9 cellular contexts compared by ENCODE assay signal in genomic region chr16:71467810-71468209, GRCh38. TPM values are rescaled to one million over a fixed set of nuclear protein-coding genes. Genes with fewer than 3 reads are reported as not detected.
DNase-seq lines count a peak whose midpoint lies in the region; ATAC-seq and TF ChIP-seq lines count a peak whose summit lies in the region.
"Had no signal": no experiment of that assay in that cellular context is flagged by ENCODE, and none has a peak within 500 bp of the region (broad histone marks: within the 10 kb centered on the region; RNA-seq: fewer than 3 reads in every experiment).

No MANE protein-coding gene starts in this region.

- H3K4me3 Mint-ChIP-seq in CD4-positive, CD25-positive, alpha-beta regulatory T cell = no peak overlapping the region

- TF ChIP-seq CTCF in left lung (IDR thresholded peaks at IDR 0.05) = no peak

- peak overlapping the region in 1 of 3 donors; percentile 23 for H3K27ac Mint-ChIP-seq in CD4-positive, CD25-positive, alpha-beta regulatory T cell

- H3K36me3 ChIP-seq in CD4-positive, CD25-positive, alpha-beta regulatory T cell (ENCODE audit: control insufficient read depth, insufficient read depth, low read length) = no peaks in the 10 kb centered on the region
- H3K36me3 ChIP-seq in left lung = no peaks in the 10 kb centered on the region

- DNase-seq in CD4-positive, CD25-positive, alpha-beta regulatory T cell = peak; percentile 17 to 45 (median 26)
- DNase-seq in M059J (ENCODE audit: low read depth) (peak; percentile 41), left lung (no peak), C1 segment of cervical spinal cord (lab: John Stamatoyannopoulos, UW) (no peak), NCI-H510A treated with DMSO at 0.1 percent for 48 hours (lab: John Stamatoyannopoulos, UW) (no peak)
- DNase-seq in activated T-helper 9 cell treated with anti-CD3 and anti-CD28 coated beads, Interleukin-2, amount 50 U/mL, for 16 hours (ENCODE audit: low read depth) = peak; percentile 10

- no peaks in the 10 kb centered on the region for H3K9me3 Mint-ChIP-seq in CD4-positive, CD25-positive, alpha-beta regulatory T cell

- H3K4me1 Mint-ChIP-seq in CD4-positive, CD25-positive, alpha-beta regulatory T cell = peaks cover 0 to 7% (median 2%) of the 10 kb centered on the region in 4 donors

- no peaks in the 10 kb centered on the region for H3K27me3 Mint-ChIP-seq in CD4-positive, CD25-positive, alpha-beta regulatory T cell

- no peak for ATAC-seq in CD4-positive, CD25-positive, alpha-beta regulatory T cell (ENCODE audit: low read depth in 2 of 2)
- ATAC-seq in left lung (peak; percentile 79), GM19397 (IDR thresholded peaks at IDR 0.05; ENCODE audit: unreplicated experiment) (no peak), GM18511 (IDR thresholded peaks at IDR 0.05; ENCODE audit: unreplicated experiment) (no peak)

- intact Hi-C loops in left lung (cut with DNase I) = no loop called here

- H3K27me3 ChIP-seq in CD4-positive, CD25-positive, alpha-beta regulatory T cell (ENCODE audit: control insufficient read depth, insufficient read depth, low read length) = no peaks in the 10 kb centered on the region
- H3K27me3 ChIP-seq in left lung = no peaks in the 10 kb centered on the region

- no peaks in the 10 kb centered on the region for H3K9me3 ChIP-seq in CD4-positive, CD25-positive, alpha-beta regulatory T cell (ENCODE audit: control insufficient read depth in 2 of 2, low read length in 2 of 2)
- H3K9me3 ChIP-seq in left lung = no peaks in the 10 kb centered on the region

- no peaks in the 10 kb centered on the region for H3K4me1 ChIP-seq in CD4-positive, CD25-positive, alpha-beta regulatory T cell (ENCODE audit: control insufficient read depth, insufficient read depth, low read length, poor library complexity, severe bottlenecking)
- H3K4me1 ChIP-seq in left lung = peaks cover under 1 to 2% of the 10 kb centered on the region in 2 donors

- H3K4me3 ChIP-seq in CD4-positive, CD25-positive, alpha-beta regulatory T cell (ENCODE audit: low read depth, low read length) = no peak overlapping the region
- H3K4me3 ChIP-seq in left lung = no peak overlapping the region

- no peak overlapping the region for H3K27ac ChIP-seq in CD4-positive, CD25-positive, alpha-beta regulatory T cell (ENCODE audit: insufficient read depth, low read length, poor library complexity, severe bottlenecking)
- H3K27ac ChIP-seq in left lung = no peak overlapping the region
- H3K27ac ChIP-seq: VCaP had no signal

- H3K36me3 Mint-ChIP-seq in CD4-positive, CD25-positive, alpha-beta regulatory T cell = peaks cover 6% of the 10 kb centered on the region

RNA-seq across cellular contexts. Expression of gene ZNF23, which starts 5.8 kb away (rescaled TPM):
- total RNA-seq in CD4-positive, CD25-positive, alpha-beta regulatory T cell = 5.3 TPM
- polyA plus RNA-seq in CD4-positive, CD25-positive, alpha-beta regulatory T cell = 1 to 10 TPM; 4.0 to 6.2 (median 5.8) TPM
- total RNA-seq in M059J (2014; rRNA removed; shearing (Covaris generic)) = 9.2 and 10.6 TPM in 2 replicates
- total RNA-seq in left lung = 1 to 10 TPM; 6.8 to 7.8 TPM

RNA-seq across cellular contexts. Expression of gene ZNF19, which starts 21.3 kb away (rescaled TPM):
- total RNA-seq in CD4-positive, CD25-positive, alpha-beta regulatory T cell = 5.9 TPM
- 1 to 10 TPM; 1.7 to 5.1 (median 2.4) TPM for polyA plus RNA-seq in CD4-positive, CD25-positive, alpha-beta regulatory T cell
- total RNA-seq in M059J (2014; rRNA removed; shearing (Covaris generic)) = 2.0 and 5.3 TPM in 2 replicates
- total RNA-seq in left lung = 1 to 10 TPM; 6.9 to 7.6 TPM

RNA-seq across cellular contexts. Expression of gene TLE7, which starts 26.0 kb away (rescaled TPM):
- total RNA-seq in CD4-positive, CD25-positive, alpha-beta regulatory T cell = not detected
- polyA plus RNA-seq in CD4-positive, CD25-positive, alpha-beta regulatory T cell = not detected
- not detected in 2 replicates for total RNA-seq in M059J (2014; rRNA removed; shearing (Covaris generic))
- total RNA-seq in left lung = not detected

RNA-seq across cellular contexts. Expression of gene CHST4, which starts 58.4 kb away (rescaled TPM):
- total RNA-seq in CD4-positive, CD25-positive, alpha-beta regulatory T cell = not detected
- not detected for polyA plus RNA-seq in CD4-positive, CD25-positive, alpha-beta regulatory T cell
- total RNA-seq in M059J (2014; rRNA removed; shearing (Covaris generic)) = 0.05 TPM in 1 of 2 replicates, not detected in the other
- total RNA-seq in left lung = under 1 TPM; 0.12 to 0.26 TPM

Comparison
In these comparisons a context has a peak if more than half of its experiments do, and no peak if none do; other contexts are left out.
1. DNase-seq: peak in CD4-positive, CD25-positive, alpha-beta regulatory T cell (3 of 3), M059J (single experiment) and activated T-helper 9 cell treated with anti-CD3 and anti-CD28 coated beads, Interleukin-2, amount 50 U/mL, for 16 hours (single experiment); none in left lung (0 of 2), C1 segment of cervical spinal cord (0 of 14) and NCI-H510A treated with DMSO at 0.1 percent for 48 hours (single experiment).